ENCODE assay signal across 10 cellular contexts in genomic region chr5:61139094-61139873, GRCh38. TPM values are rescaled to one million over a fixed set of nuclear protein-coding genes. Genes with fewer than 3 reads are reported as not detected.
DNase-seq lines count a peak whose midpoint lies in the region; ATAC-seq and TF ChIP-seq lines count a peak whose summit lies in the region.
"Had no signal": no experiment of that assay in that cellular context is flagged by ENCODE, and none has a peak within 500 bp of the region (broad histone marks: within the 10 kb centered on the region; RNA-seq: fewer than 3 reads in every experiment).

No MANE protein-coding gene starts in this region.

- H3K9ac ChIP-seq in IMR-90 (ENCODE audit: low read depth, low read length) = no peak overlapping the region

- H3K56ac ChIP-seq in IMR-90 (ENCODE audit: extremely low read depth, insufficient read depth, low read length) = no peak overlapping the region

- no peak overlapping the region for H3K4me2 ChIP-seq in IMR-90 (ENCODE audit: low read depth, low read length)

- no peak overlapping the region for H4K91ac ChIP-seq in IMR-90 (ENCODE audit: insufficient read depth, low read depth, low read length)

- no peak for TF ChIP-seq RAD21 in IMR-90 (IDR thresholded peaks at IDR 0.05; ENCODE audit: low read length)

- no peak overlapping the region for H4K8ac ChIP-seq in IMR-90 (ENCODE audit: low read depth in 2 of 2, low read length in 2 of 2)

- no peak overlapping the region for H2AK5ac ChIP-seq in IMR-90 (ENCODE audit: low read depth, low read length)

- H2AK9ac ChIP-seq in IMR-90 (replicated peaks; ENCODE audit: low read depth, low read length, poor library complexity) = no peak overlapping the region

- no peak overlapping the region for H3K27ac Mint-ChIP-seq in naive thymus-derived CD4-positive, alpha-beta T cell
- H3K27ac Mint-ChIP-seq in activated naive CD4-positive, alpha-beta T cell treated with anti-CD3 and anti-CD28 coated beads, Interleukin-2, amount 50 U/mL, for 72 hours = no peak overlapping the region

- no peak overlapping the region for H3K23ac ChIP-seq in IMR-90 (ENCODE audit: low read depth, low read length)

- POLR2A ChIA-PET in IMR-90 (lab: Charles Lee; ENCODE audit: unreplicated experiment) = no interaction called here
- POLR2A ChIA-PET in naive thymus-derived CD4-positive, alpha-beta T cell (lab: Charles Lee) = no interaction called here

- no TSS peak for BruUV-seq in IMR-90 (replicated peaks; lab: Mats Ljungman, UMichigan)

- H2BK5ac ChIP-seq in IMR-90 (ENCODE audit: low read depth, low read length, poor library complexity, severe bottlenecking) = no peak overlapping the region

- H3K27me3 Mint-ChIP-seq in naive thymus-derived CD4-positive, alpha-beta T cell = no peaks in the 10 kb centered on the region

- H2AFZ ChIP-seq in IMR-90 (replicated peaks; ENCODE audit: low read length, poor library complexity) = no peak overlapping the region

- H3K4me1 ChIP-seq in IMR-90 (ENCODE audit: control insufficient read depth, insufficient read depth, low read length) = no peaks in the 10 kb centered on the region
- no peaks in the 10 kb centered on the region for H3K4me1 ChIP-seq in naive thymus-derived CD4-positive, alpha-beta T cell (ENCODE audit: control insufficient read depth in 2 of 2, insufficient read depth in 2 of 2, low read length in 2 of 2)

- intact Hi-C loops in IMR-90 (cut with micrococcal nuclease) = no loop called here
- intact Hi-C loops in naive thymus-derived CD4-positive, alpha-beta T cell (cut with micrococcal nuclease) = no loop called here

- in situ Hi-C loops in IMR-90 (cut with MboI; ENCODE audit: low sequenced_read_pairs) (no loop called here), astrocyte of the spinal cord (cut with HindIII; ENCODE audit: low sequenced_read_pairs) (no loop called here)

- ATAC-seq in IMR-90 (ENCODE audit: low read depth) (no peak), HG02884 (IDR thresholded peaks at IDR 0.05; ENCODE audit: unreplicated experiment) (no peak), HG02763 (IDR thresholded peaks at IDR 0.05; ENCODE audit: unreplicated experiment) (no peak)
- ATAC-seq in naive thymus-derived CD4-positive, alpha-beta T cell = peak; percentile 34
- no peak for ATAC-seq in activated naive CD4-positive, alpha-beta T cell treated with anti-CD3 and anti-CD28 coated beads, Interleukin-2, amount 50 U/mL, for 72 hours

- H3K4ac ChIP-seq in IMR-90 (ENCODE audit: low read depth, low read length) = no peak overlapping the region

- no peak overlapping the region for H3K4me3 Mint-ChIP-seq in naive thymus-derived CD4-positive, alpha-beta T cell

- no peaks in the 10 kb centered on the region for H3K27me3 ChIP-seq in IMR-90 (ENCODE audit: control insufficient read depth, insufficient read depth, low read length)
- H3K27me3 ChIP-seq in naive thymus-derived CD4-positive, alpha-beta T cell (ENCODE audit: control insufficient read depth in 2 of 2, insufficient read depth in 2 of 2, low read length in 2 of 2) = no peaks in the 10 kb centered on the region

- H3K27ac ChIP-seq in IMR-90 (ENCODE audit: insufficient read depth, low read length) = no peak overlapping the region
- no peak overlapping the region for H3K27ac ChIP-seq in naive thymus-derived CD4-positive, alpha-beta T cell (ENCODE audit: low read depth, low read length)
- H3K27ac ChIP-seq: thoracic aorta had no signal

- TF ChIP-seq POLR2A in IMR-90 (IDR thresholded peaks at IDR 0.05; ENCODE audit: low read depth, low read length) = no peak

- peaks cover 0 to 3% of the 10 kb centered on the region in 2 experiments; a peak in 1 of 4 replicates for H3K79me1 ChIP-seq in IMR-90 (ENCODE audit: low read depth in 1 of 2, low read length in 2 of 2)

- H4K5ac ChIP-seq in IMR-90 (ENCODE audit: low read depth, low read length) = no peak overlapping the region

- H2BK120ac ChIP-seq in IMR-90 (ENCODE audit: low read depth, low read length) = no peak overlapping the region

- H3K4me3 ChIP-seq in GM12864 (ENCODE audit: low read depth, low read length) = no peak overlapping the region
- H3K4me3 ChIP-seq in IMR-90 (ENCODE audit: insufficient read depth, low read depth, low read length) = no peak overlapping the region
- H3K4me3 ChIP-seq in astrocyte of the spinal cord (ENCODE audit: low read depth, low read length) = no peak overlapping the region
- H3K4me3 ChIP-seq in naive thymus-derived CD4-positive, alpha-beta T cell (ENCODE audit: low read length) = no peak overlapping the region
- H3K4me3 ChIP-seq: thoracic aorta had no signal

- no peak overlapping the region for H3K14ac ChIP-seq in IMR-90 (replicated peaks; ENCODE audit: low read depth, low read length)

- no peaks in the 10 kb centered on the region for H3K9me3 ChIP-seq in IMR-90 (ENCODE audit: control insufficient read depth, insufficient read depth, low read length)
- no peaks in the 10 kb centered on the region for H3K9me3 ChIP-seq in naive thymus-derived CD4-positive, alpha-beta T cell (ENCODE audit: control insufficient read depth in 2 of 3, low read length in 3 of 3)
- H3K9me3 ChIP-seq: thoracic aorta had no signal

- TF ChIP-seq CTCF in GM12864 (IDR thresholded peaks at IDR 0.05; ENCODE audit: low read depth, low read length, missing control alignments) = peak; percentile 29
- TF ChIP-seq CTCF in IMR-90 (conservative IDR thresholded peaks at IDR 0.05; ENCODE audit: low read depth, low read length) = 0 out of 2 replicates have a peak, but pooled peaks have one; percentile 4
- TF ChIP-seq CTCF in astrocyte of the spinal cord (IDR thresholded peaks at IDR 0.05; ENCODE audit: low read depth, low read length) = peak; percentile 54

- no peaks in the 10 kb centered on the region for H3K36me3 ChIP-seq in IMR-90 (ENCODE audit: control insufficient read depth, insufficient read depth, low read length)
- H3K36me3 ChIP-seq in naive thymus-derived CD4-positive, alpha-beta T cell (ENCODE audit: control insufficient read depth in 2 of 3, insufficient read depth in 3 of 3, low read length in 3 of 3) = no peaks in the 10 kb centered on the region
- H3K36me3 ChIP-seq: thoracic aorta had no signal

- H3K18ac ChIP-seq in IMR-90 (ENCODE audit: low read depth, low read length) = no peak overlapping the region

- CTCF ChIA-PET in IMR-90 (lab: Yijun Ruan, JAX) = no interaction called here
- CTCF ChIA-PET in naive thymus-derived CD4-positive, alpha-beta T cell (lab: Charles Lee) = no interaction called here

- dilution Hi-C loops in IMR-90 (cut with HindIII; ENCODE audit: low sequenced_read_pairs, unreplicated experiment) = no loop called here

- no peaks in the 10 kb centered on the region; the same call in 1 of the 2 replicates for H4K20me1 ChIP-seq in IMR-90 (ENCODE audit: insufficient read depth, low read length)

- H2BK15ac ChIP-seq in IMR-90 (ENCODE audit: low read depth, low read length) = no peak overlapping the region

- H2BK20ac ChIP-seq in IMR-90 (ENCODE audit: low read depth, low read length) = no peak overlapping the region

- H3K36me3 Mint-ChIP-seq in naive thymus-derived CD4-positive, alpha-beta T cell = peaks cover 0 to 7% (median 0%) of the 10 kb centered on the region in 5 donors
- no peaks in the 10 kb centered on the region for H3K36me3 Mint-ChIP-seq in activated naive CD4-positive, alpha-beta T cell treated with anti-CD3 and anti-CD28 coated beads, Interleukin-2, amount 50 U/mL, for 72 hours

- H3K9me1 ChIP-seq in IMR-90 (ENCODE audit: insufficient read depth, low read length) = no peaks in the 10 kb centered on the region; the same call in 1 of the 2 replicates

- no peaks in the 10 kb centered on the region for H3K4me1 Mint-ChIP-seq in naive thymus-derived CD4-positive, alpha-beta T cell

- 80% methylated on average over 2 of the region's 5 CpGs; no CpG with 5 or more reads in 1 of the 2 experiments for WGBS in IMR-90 (ENCODE audit: extremely low coverage in 2 of 2, insufficient read length in 1 of 2), 2 experiments

- H3K9me3 Mint-ChIP-seq in naive thymus-derived CD4-positive, alpha-beta T cell = no peaks in the 10 kb centered on the region
- H3K9me3 Mint-ChIP-seq in activated naive CD4-positive, alpha-beta T cell treated with anti-CD3 and anti-CD28 coated beads, Interleukin-2, amount 50 U/mL, for 72 hours = no peaks in the 10 kb centered on the region

- DNase-seq in GM12864 (ENCODE audit: low read depth) (no peak), IMR-90 (no peak), astrocyte of the spinal cord (ENCODE audit: low read depth, low spot score) (no peak), NCI-H2081 treated with DMSO at 0.1 percent for 48 hours (lab: John Stamatoyannopoulos, UW) (no peak)
- DNase-seq in naive thymus-derived CD4-positive, alpha-beta T cell = no peak
- no peak for DNase-seq in activated naive CD4-positive, alpha-beta T cell treated with anti-CD3 and anti-CD28 coated beads, Interleukin-2, amount 50 U/mL, for 72 hours (ENCODE audit: low spot score in 2 of 2)
- DNase-seq: stimulated activated CD4-positive, alpha-beta T cell treated with anti-CD3 and anti-CD28 coated beads, Interleukin-4, amount 100 ng/mL, for 1 hour had no signal

TF ChIP-seq in IMR-90, 13 proteins besides CTCF, POLR2A, EP300 and RAD21 (continues in another document):
- TF ChIP-seq CHD1 (IDR thresholded peaks at IDR 0.05; ENCODE audit: low read depth, low read length) = no peak
- TF ChIP-seq USF2 (IDR thresholded peaks at IDR 0.05; ENCODE audit: low read depth, low read length) = no peak
- no peak for TF ChIP-seq FOS (IDR thresholded peaks at IDR 0.05; ENCODE audit: low read depth, low read length)
- TF ChIP-seq SMC3 (IDR thresholded peaks at IDR 0.05; ENCODE audit: low read depth, low read length) = no peak
- TF ChIP-seq MAFK (IDR thresholded peaks at IDR 0.05; ENCODE audit: low read depth, low read length) = no peak
- no peak for TF ChIP-seq CEBPB (IDR thresholded peaks at IDR 0.05; ENCODE audit: low read depth, low read length)

RNA-seq across cellular contexts. Expression of gene SMIM15, which starts 23.0 kb away (rescaled TPM):
- total RNA-seq in IMR-90 (2012; rRNA removed) = 94.3 and 101 TPM in 2 replicates
- 38.5 and 49.7 TPM in 2 replicates for polyA plus RNA-seq in IMR-90 (2012; rRNA removed)
- 13.4 and 28.8 TPM in 2 replicates for polyA plus RNA-seq in IMR-90 (2012; cell fraction: cytosol; rRNA removed)
- 3.0 and 17.3 TPM in 2 replicates for polyA plus RNA-seq in IMR-90 (2012; cell fraction: nucleus; rRNA removed; ENCODE audit: low replicate concordance)
- 10 to 100 TPM; 17.3 to 49.0 (median 34.0) TPM for total RNA-seq in naive thymus-derived CD4-positive, alpha-beta T cell
- polyA plus RNA-seq in naive thymus-derived CD4-positive, alpha-beta T cell = 10 to 100 TPM; 24.3 to 25.3 TPM
- total RNA-seq in activated naive CD4-positive, alpha-beta T cell treated with anti-CD3 and anti-CD28 coated beads, Interleukin-2, amount 50 U/mL, for 72 hours = 10 to 100 TPM; 45.2 to 66.8 TPM

Comparison
In these comparisons a context has a peak if more than half of its experiments do, and no peak if none do; other contexts are left out.
1. CTCF ChIP-seq: peak in every context shown above with its lines; median percentile 54 in astrocyte of the spinal cord; 29 in GM12864; 4 in IMR-90.